In the genomic region with DNA sequence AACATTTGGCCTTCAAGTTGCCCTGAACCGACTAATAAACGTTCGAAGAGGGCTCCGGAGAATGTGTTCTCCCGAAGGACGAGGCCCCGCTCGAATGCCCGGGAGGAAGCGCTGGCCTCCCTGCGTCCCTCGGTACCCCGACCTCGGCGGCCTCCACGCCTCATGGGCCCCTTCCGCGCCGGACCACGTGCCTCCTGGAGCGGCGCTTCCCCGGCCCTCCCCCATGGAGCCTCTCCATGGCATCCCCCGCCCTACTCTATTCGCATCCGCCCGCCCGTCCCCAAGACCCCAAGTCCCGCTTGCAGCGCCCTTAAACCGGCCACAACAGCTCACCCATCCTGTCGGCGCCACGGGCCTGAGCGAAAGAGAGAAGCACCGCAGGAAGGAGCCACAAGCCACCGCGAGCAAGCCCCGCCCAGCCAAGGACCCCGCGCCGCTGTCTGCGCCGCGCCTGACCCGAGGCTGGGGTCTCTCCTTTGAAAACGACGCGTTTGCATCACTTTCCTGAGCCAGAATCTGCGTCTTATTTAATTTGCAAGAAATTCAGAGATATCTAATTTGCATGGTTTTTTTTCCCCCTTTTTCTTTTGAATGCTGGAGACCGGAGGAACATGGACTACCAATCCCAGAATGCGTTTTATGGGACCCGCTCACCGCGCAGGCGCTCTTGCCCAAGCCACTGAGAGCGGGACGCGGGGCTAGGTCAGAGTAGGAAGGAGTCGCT, we compare ENCODE assay signal across 8 cellular contexts. TPM values are rescaled to one million over a fixed set of nuclear protein-coding genes. Genes with fewer than 3 reads are reported as not detected.
DNase-seq lines count a peak whose midpoint lies in the region; ATAC-seq and TF ChIP-seq lines count a peak whose summit lies in the region.

A gene (minus strand): TSS at position 368 of the 724 bp plus-strand sequence. CDS start 31 bp downstream, at position 337.

- no peaks in the 10 kb centered on the region for H3K9me3 Mint-ChIP-seq in activated naive CD8-positive, alpha-beta T cell treated with anti-CD3 and anti-CD28 coated beads, Interleukin-2, amount 10 ng/mL, durations not matched to agents 7 days and 5 days

- peaks cover 26% of the 10 kb centered on the region for H3K36me3 Mint-ChIP-seq in activated naive CD8-positive, alpha-beta T cell treated with anti-CD3 and anti-CD28 coated beads, Interleukin-2, amount 10 ng/mL, durations not matched to agents 7 days and 5 days

- peaks cover 45% of the 10 kb centered on the region for H3F3A ChIP-seq in SU-DHL-6 (ENCODE audit: insufficient read depth)

- no peaks in the 10 kb centered on the region for H3K9me3 ChIP-seq in SU-DHL-6 (ENCODE audit: insufficient read depth, low read length)
- no peaks in the 10 kb centered on the region for H3K9me3 ChIP-seq in parathyroid adenoma (ENCODE audit: control insufficient read depth, low read length)
- no peaks in the 10 kb centered on the region for H3K9me3 ChIP-seq in tibial nerve

- H3K9ac ChIP-seq in SU-DHL-6 (ENCODE audit: low read length) (peak within 1 kb of the TSS; percentile 81), parathyroid adenoma (peak within 1 kb of the TSS; percentile 93)

- peak; percentile 67 to 91 for TF ChIP-seq EP300 in tibial nerve (IDR thresholded peaks at IDR 0.05)

- POLR2A ChIA-PET in activated naive CD8-positive, alpha-beta T cell treated with anti-CD3 and anti-CD28 coated beads, Interleukin-2, amount 10 ng/mL, durations not matched to agents 7 days and 5 days (lab: Charles Lee) = interaction anchor here (0.7 to 2.5 kb wide), 11 partner anchors 10 to 976 kb away, joined by 3 to 13 read pairs (median 4); a partner anchor contains a TSS

- no peaks in the 10 kb centered on the region for H3K27me3 ChIP-seq in SU-DHL-6 (ENCODE audit: low read length)
- no peaks in the 10 kb centered on the region for H3K27me3 ChIP-seq in parathyroid adenoma (ENCODE audit: control insufficient read depth, insufficient read depth, low read length)
- H3K27me3 ChIP-seq in tibial nerve = no peaks in the 10 kb centered on the region

- peak; percentile 49 to 52 for TF ChIP-seq POLR2A in tibial nerve (IDR thresholded peaks at IDR 0.05)

- H3K27ac Mint-ChIP-seq in activated naive CD8-positive, alpha-beta T cell treated with anti-CD3 and anti-CD28 coated beads, Interleukin-2, amount 10 ng/mL, durations not matched to agents 7 days and 5 days = peak within 1 kb of the TSS; percentile 96

- H3K36me3 ChIP-seq in SU-DHL-6 (ENCODE audit: low read length) = peaks cover 25% of the 10 kb centered on the region
- no peaks in the 10 kb centered on the region for H3K36me3 ChIP-seq in parathyroid adenoma (ENCODE audit: control insufficient read depth, insufficient read depth, low read length)
- peaks cover 0 to 33% (median 6%) of the 10 kb centered on the region in 3 donors for H3K36me3 ChIP-seq in tibial nerve

- peak within 1 kb of the TSS; percentile 88 for H3K4me3 Mint-ChIP-seq in activated naive CD8-positive, alpha-beta T cell treated with anti-CD3 and anti-CD28 coated beads, Interleukin-2, amount 10 ng/mL, durations not matched to agents 7 days and 5 days

- H3K4me1 ChIP-seq in parathyroid adenoma = peaks cover 6% of the 10 kb centered on the region
- peaks cover 0 to 41% (median 13%) of the 10 kb centered on the region in 4 donors for H3K4me1 ChIP-seq in tibial nerve

- peaks cover 20% of the 10 kb centered on the region for H3K79me2 ChIP-seq in SU-DHL-6 (ENCODE audit: insufficient read depth, low read length)
- peaks cover 8% of the 10 kb centered on the region for H3K79me2 ChIP-seq in parathyroid adenoma

- H3K4me2 ChIP-seq in SU-DHL-6 (ENCODE audit: low read depth, low read length, poor library complexity, severe bottlenecking) = peak within 1 kb of the TSS; percentile 81
- peak within 1 kb of the TSS; percentile 88 for H3K4me2 ChIP-seq in parathyroid adenoma (ENCODE audit: low read length)

- WGBS in tibial nerve, 2 donors = 0 to 1% methylated on average over 49 to 54 of the region's 60 CpGs

- H3K4me3 ChIP-seq in SU-DHL-6 (ENCODE audit: insufficient read depth, low read length, poor library complexity, severe bottlenecking) = peak within 1 kb of the TSS; percentile 70
- peak within 1 kb of the TSS; percentile 79 for H3K4me3 ChIP-seq in parathyroid adenoma (ENCODE audit: low read depth, low read length)
- peak within 1 kb of the TSS; percentile 70 to 91 (median 78) for H3K4me3 ChIP-seq in tibial nerve

- H3K27me3 Mint-ChIP-seq in activated naive CD8-positive, alpha-beta T cell treated with anti-CD3 and anti-CD28 coated beads, Interleukin-2, amount 10 ng/mL, durations not matched to agents 7 days and 5 days = no peaks in the 10 kb centered on the region

- ATAC-seq in HG02623 (IDR thresholded peaks at IDR 0.05; ENCODE audit: unreplicated experiment) (peak; percentile 92), Right ventricle myocardium superior (ENCODE audit: poor library complexity) (peak; percentile 98)
- peak; percentile 93 for ATAC-seq in activated naive CD8-positive, alpha-beta T cell treated with anti-CD3 and anti-CD28 coated beads, Interleukin-2, amount 10 ng/mL, durations not matched to agents 7 days and 5 days (ENCODE audit: low read depth)

- H3K9me2 ChIP-seq in SU-DHL-6 (replicated peaks; ENCODE audit: insufficient read depth, low read length) = no peaks in the 10 kb centered on the region

- DNase-seq in GM10266 (ENCODE audit: extremely low spot score) (peak; percentile 87), NCI-H1105 (lab: John Stamatoyannopoulos, UW) (peak; percentile 46), Right ventricle myocardium superior (peak; percentile 96), tibial nerve (ENCODE audit: low spot score in 2 of 2) (peak; percentile 85 to 87)
- peak; percentile 88 for DNase-seq in activated naive CD8-positive, alpha-beta T cell treated with anti-CD3 and anti-CD28 coated beads, Interleukin-2, amount 10 ng/mL, durations not matched to agents 7 days and 5 days

- H2AFZ ChIP-seq in SU-DHL-6 (ENCODE audit: low read depth, low read length, severe bottlenecking) (peak within 1 kb of the TSS; percentile 81), parathyroid adenoma (peak within 1 kb of the TSS; percentile 91)

- intact Hi-C loops in Right ventricle myocardium superior (cut with DNase I) = no loop called here

- H3K4me1 Mint-ChIP-seq in activated naive CD8-positive, alpha-beta T cell treated with anti-CD3 and anti-CD28 coated beads, Interleukin-2, amount 10 ng/mL, durations not matched to agents 7 days and 5 days = peaks cover 30% of the 10 kb centered on the region

- no peak for TF ChIP-seq CTCF in GM10266 (IDR thresholded peaks at IDR 0.05; ENCODE audit: control insufficient read depth, insufficient read depth, low read depth, missing control alignments)
- no peak for TF ChIP-seq CTCF in SU-DHL-6 (IDR thresholded peaks at IDR 0.05; ENCODE audit: insufficient read depth, low read length, poor library complexity, severe bottlenecking)
- TF ChIP-seq CTCF in parathyroid adenoma (IDR thresholded peaks at IDR 0.05) = no peak
- TF ChIP-seq CTCF in tibial nerve (IDR thresholded peaks at IDR 0.05) = peak in 1 of 5 experiments; percentile 24

- no peaks in the 10 kb centered on the region for H4K20me1 ChIP-seq in SU-DHL-6 (ENCODE audit: low read depth, low read length)

- peak within 1 kb of the TSS; percentile 70 for H3K27ac ChIP-seq in SU-DHL-6 (ENCODE audit: low read depth, low read length)
- H3K27ac ChIP-seq in parathyroid adenoma = peak within 1 kb of the TSS; percentile 94
- H3K27ac ChIP-seq in tibial nerve = peak within 1 kb of the TSS; percentile 78 to 89 (median 86)

RNA-seq across cellular contexts. Expression of the gene that starts here (rescaled TPM):
- total RNA-seq in activated naive CD8-positive, alpha-beta T cell treated with anti-CD3 and anti-CD28 coated beads, Interleukin-2, amount 10 ng/mL, durations not matched to agents 7 days and 5 days = 1,000 to 10,000 TPM; 1,979 to 2,058 TPM
- 1,193 TPM for total RNA-seq in Right ventricle myocardium superior
- total RNA-seq in tibial nerve = 1,000 to 10,000 TPM; 1,823 to 2,213 (median 2,095) TPM

Comparison
In these comparisons a context has a peak if more than half of its experiments do, and no peak if none do; other contexts are left out.
1. Peak in every context shown above with its lines: DNase-seq, ATAC-seq, H3K4me3 ChIP-seq and H3K27ac ChIP-seq.
2. DNase-seq: peak in every context shown above with its lines; median percentile 96 in Right ventricle myocardium superior; 88 in activated naive CD8-positive, alpha-beta T cell treated with anti-CD3 and anti-CD28 coated beads, Interleukin-2, amount 10 ng/mL, durations not matched to agents 7 days and 5 days; 87 in GM10266; 86 in tibial nerve; 46 in NCI-H1105.